Comparison of ENCODE assay signal across 31 cellular contexts in the genomic region with DNA sequence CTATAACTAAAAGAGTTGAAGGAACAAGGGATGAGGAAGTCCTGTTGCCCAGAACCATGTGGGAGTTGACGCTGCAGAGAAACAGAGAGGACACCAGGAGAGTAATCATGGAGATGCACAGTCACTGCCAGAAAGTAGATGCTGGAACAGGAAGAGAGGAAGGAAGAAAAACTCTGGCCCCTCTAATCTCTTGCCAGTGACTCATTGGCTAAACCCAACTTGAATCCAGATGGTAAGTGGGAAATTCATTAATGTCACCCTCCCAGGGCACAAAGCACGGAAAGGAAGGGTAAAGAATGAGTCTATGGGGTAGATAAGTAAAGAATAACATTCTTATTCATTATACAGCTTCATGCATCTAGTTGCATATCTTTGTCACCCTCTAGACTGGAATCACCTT.
"Had no signal": no experiment of that assay in that cellular context is flagged by ENCODE, and none has a peak within 500 bp of the region (broad histone marks: within the 10 kb centered on the region; RNA-seq: fewer than 3 reads in every experiment).

No MANE protein-coding gene starts in this region.

- H3K27me3 ChIP-seq: breast epithelium, left lung, neural progenitor cell, sigmoid colon, vagina had no signal

- H3K4me3 Mint-ChIP-seq: activated B cell treated with CpG ODN at 0.5 μM for 24 hours; activated CD4-positive, alpha-beta T cell treated with anti-CD3 and anti-CD28 coated beads for 36 hours; activated naive CD8-positive, alpha-beta T cell; activated T-cell treated with anti-CD3 and anti-CD28 coated beads, Interleukin-2, amount 50 U/mL, for 24 hours; activated T-helper 17 cell treated with anti-CD3 and anti-CD28 coated beads, Interleukin-2, amount 50 U/mL, for 72 hours; endodermal cell; immature natural killer cell; naive thymus-derived CD8-positive, alpha-beta T cell; neural progenitor cell; type B pancreatic cell had no signal

- H3K4me2 ChIP-seq: neural progenitor cell, smooth muscle cell had no signal

- H3K4me1 ChIP-seq: breast epithelium, left lung, neural progenitor cell, sigmoid colon, vagina had no signal

- H3K9me3 ChIP-seq: breast epithelium, left lung, sigmoid colon, thoracic aorta, vagina had no signal

- ATAC-seq: activated CD4-positive, alpha-beta T cell treated with anti-CD3 and anti-CD28 coated beads for 36 hours; activated T-helper 17 cell treated with anti-CD3 and anti-CD28 coated beads, Interleukin-2, amount 50 U/mL, for 72 hours; left lung; naive thymus-derived CD8-positive, alpha-beta T cell had no signal

- H3K4me3 ChIP-seq: breast epithelium, coronary artery, left lung, lung, neural progenitor cell, sigmoid colon, smooth muscle cell, thoracic aorta, vagina had no signal

- H3K27ac Mint-ChIP-seq: activated B cell treated with CpG ODN at 0.5 μM for 24 hours; activated CD4-positive, alpha-beta T cell treated with anti-CD3 and anti-CD28 coated beads for 36 hours; activated naive CD8-positive, alpha-beta T cell; activated T-cell treated with anti-CD3 and anti-CD28 coated beads, Interleukin-2, amount 50 U/mL, for 24 hours; activated T-helper 17 cell treated with anti-CD3 and anti-CD28 coated beads, Interleukin-2, amount 50 U/mL, for 72 hours; endodermal cell; immature natural killer cell; naive thymus-derived CD8-positive, alpha-beta T cell; neural progenitor cell; type B pancreatic cell had no signal

- H3K4me1 Mint-ChIP-seq: activated B cell treated with CpG ODN at 0.5 μM for 24 hours; activated CD4-positive, alpha-beta T cell treated with anti-CD3 and anti-CD28 coated beads for 36 hours; activated T-helper 17 cell treated with anti-CD3 and anti-CD28 coated beads, Interleukin-2, amount 50 U/mL, for 72 hours; immature natural killer cell; naive thymus-derived CD8-positive, alpha-beta T cell; neural progenitor cell had no signal

- FAIRE-seq: astrocyte had no signal

- H3K27ac ChIP-seq: breast epithelium, coronary artery, epithelial cell of prostate, left lung, neural progenitor cell, sigmoid colon, thoracic aorta, vagina had no signal

- H3K36me3 ChIP-seq: breast epithelium, left lung, neural progenitor cell, sigmoid colon, thoracic aorta, vagina had no signal

- H3K36me3 Mint-ChIP-seq: activated naive CD8-positive, alpha-beta T cell; immature natural killer cell; naive thymus-derived CD8-positive, alpha-beta T cell; neural progenitor cell; type B pancreatic cell had no signal

- H3K27me3 Mint-ChIP-seq: activated B cell treated with CpG ODN at 0.5 μM for 24 hours; activated CD4-positive, alpha-beta T cell treated with anti-CD3 and anti-CD28 coated beads for 36 hours; activated naive CD8-positive, alpha-beta T cell; activated T-cell treated with anti-CD3 and anti-CD28 coated beads, Interleukin-2, amount 50 U/mL, for 24 hours; activated T-helper 17 cell treated with anti-CD3 and anti-CD28 coated beads, Interleukin-2, amount 50 U/mL, for 72 hours; naive thymus-derived CD8-positive, alpha-beta T cell had no signal

- DNase-seq: activated B cell treated with CpG ODN at 0.5 μM for 24 hours; activated CD4-positive, alpha-beta T cell treated with anti-CD3 and anti-CD28 coated beads for 36 hours; activated CD4-positive, alpha-beta T cell treated with anti-CD3 and anti-CD28 coated beads, Interleukin-2, amount 50 U/mL, for 4 hours; activated CD8-positive, alpha-beta memory T cell treated with anti-CD3 and anti-CD28 coated beads for 24 hours; activated CD8-positive, alpha-beta memory T cell treated with anti-CD3 and anti-CD28 coated beads, Interleukin-2, amount 50 U/mL, for 4 hours; activated naive CD4-positive, alpha-beta T cell; activated T-cell treated with anti-CD3 and anti-CD28 coated beads, Interleukin-2, amount 50 U/mL, for 24 hours; cerebellar nuclear complex; endodermal cell; foreskin melanocyte; immature natural killer cell; kidney glomerular epithelial cell; left lung; naive thymus-derived CD8-positive, alpha-beta T cell; retina; sigmoid colon; stimulated activated CD4-positive, alpha-beta T cell treated with anti-CD3 and anti-CD28 coated beads, Interleukin-4, amount 100 ng/mL, for 1 hour; stimulated activated naive CD4-positive, alpha-beta T cell treated with Interleukin-2 at 50 U/mL for 16 hours; T1000 had no signal

- H3K9ac ChIP-seq: neural progenitor cell had no signal

- H2AFZ ChIP-seq: neural progenitor cell had no signal

- H3K9me3 Mint-ChIP-seq: endodermal cell, neural progenitor cell had no signal
